Comparison of ENCODE assay signal across 1 cellular context in the genomic region with DNA sequence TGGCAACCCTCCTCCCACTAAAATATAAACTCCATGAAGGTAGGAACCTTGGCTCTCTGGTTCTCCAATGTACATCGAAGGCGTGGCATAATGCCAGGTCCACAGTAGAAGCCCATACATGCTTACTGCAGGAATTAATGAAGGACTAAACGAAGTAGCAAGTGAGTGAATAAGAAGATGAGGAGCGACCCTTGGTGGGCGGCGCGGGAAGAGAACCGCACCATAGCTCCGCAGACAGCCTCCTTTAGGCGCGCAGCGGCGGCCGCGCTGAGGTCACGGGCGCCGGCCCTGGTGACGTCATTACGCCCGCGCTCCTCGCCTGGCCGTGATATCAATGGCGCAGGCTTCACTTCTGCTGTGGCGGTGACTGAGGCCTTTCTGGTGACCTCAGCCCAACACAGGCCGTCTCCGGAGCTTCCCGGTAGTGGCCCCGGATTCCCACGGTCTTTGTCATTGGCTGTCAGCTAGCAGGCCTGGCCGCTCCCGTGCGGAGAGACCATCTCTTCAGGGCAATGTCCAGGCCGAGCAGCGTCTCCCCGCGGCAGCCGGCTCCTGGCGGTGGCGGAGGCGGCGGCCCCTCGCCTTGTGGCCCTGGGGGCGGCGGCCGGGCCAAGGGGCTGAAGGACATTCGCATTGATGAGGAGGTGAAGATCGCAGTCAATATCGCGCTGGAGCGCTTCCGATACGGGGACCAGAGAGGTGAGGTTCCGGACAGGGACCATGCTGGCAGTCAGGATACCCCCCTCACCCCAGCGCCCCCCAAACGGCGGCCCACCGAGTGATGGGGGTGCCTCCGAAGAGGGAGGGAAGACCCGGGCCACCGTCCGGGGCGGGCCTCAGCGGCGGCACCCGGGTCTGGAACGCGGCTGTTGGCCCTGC.
TF ChIP-seq lines count a peak whose summit lies in the region.

YTHDC2 (plus strand) TSS at position 311 of the 879 bp plus-strand sequence; CDS start at position 513, 202 bp downstream.

TF ChIP-seq in K562, 482 proteins besides CTCF, POLR2A, EP300 and RAD21 (continued from another document and continues in another):
- TF ChIP-seq, protein P1, sequence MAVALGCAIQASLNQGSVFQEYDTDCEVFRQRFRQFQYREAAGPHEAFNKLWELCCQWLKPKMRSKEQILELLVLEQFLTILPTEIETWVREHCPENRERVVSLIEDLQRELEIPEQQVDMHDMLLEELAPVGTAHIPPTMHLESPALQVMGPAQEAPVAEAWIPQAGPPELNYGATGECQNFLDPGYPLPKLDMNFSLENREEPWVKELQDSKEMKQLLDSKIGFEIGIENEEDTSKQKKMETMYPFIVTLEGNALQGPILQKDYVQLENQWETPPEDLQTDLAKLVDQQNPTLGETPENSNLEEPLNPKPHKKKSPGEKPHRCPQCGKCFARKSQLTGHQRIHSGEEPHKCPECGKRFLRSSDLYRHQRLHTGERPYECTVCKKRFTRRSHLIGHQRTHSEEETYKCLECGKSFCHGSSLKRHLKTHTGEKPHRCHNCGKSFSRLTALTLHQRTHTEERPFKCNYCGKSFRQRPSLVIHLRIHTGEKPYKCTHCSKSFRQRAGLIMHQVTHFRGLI (CRISPR knock-in tag; IDR thresholded peaks at IDR 0.05): no peak
- TF ChIP-seq CHCHD3 (CRISPR knock-in tag; IDR thresholded peaks at IDR 0.05) (no peak), GTF2F1 (IDR thresholded peaks at IDR 0.05; ENCODE audit: low read depth, low read length) (0 out of 2 replicates have a peak, but pooled peaks have one; percentile 40), ADNP (tag; IDR thresholded peaks at IDR 0.05) (peak; percentile 82), DACH1 (IDR thresholded peaks at IDR 0.05; ENCODE audit: partially characterized antibody) (peak; percentile 21), KLF1 (tag; IDR thresholded peaks at IDR 0.05) (no peak), GATAD2B (IDR thresholded peaks at IDR 0.05; ENCODE audit: borderline replicate concordance) (no peak), CLOCK (CRISPR knock-in tag; IDR thresholded peaks at IDR 0.05; ENCODE audit: borderline replicate concordance) (no peak), BRD4 (IDR thresholded peaks at IDR 0.05) (no peak), PML (IDR thresholded peaks at IDR 0.05; ENCODE audit: low read length) (peak; percentile 81), MAFG (tag; conservative IDR thresholded peaks at IDR 0.05) (no peak), RFX5 (IDR thresholded peaks at IDR 0.05; ENCODE audit: low read depth, low read length) (no peak), YY1 (IDR thresholded peaks at IDR 0.05; ENCODE audit: borderline replicate concordance in 1 of 3, control insufficient read depth in 1 of 3, extremely low read depth in 1 of 3, insufficient read depth in 3 of 3, insufficient read length in 1 of 3, insufficient replicate concordance in 2 of 3, low read depth in 1 of 3, low read length in 2 of 3) (peak; percentile 69 to 93 (median 88)), ZNF780A (CRISPR knock-in tag; IDR thresholded peaks at IDR 0.05) (no peak), POLR2G (IDR thresholded peaks at IDR 0.05; ENCODE audit: low read depth, low read length) (peak; percentile 92), ETV6 (IDR thresholded peaks at IDR 0.05; ENCODE audit: borderline replicate concordance in 1 of 2, low read depth in 2 of 2, low read length in 1 of 2) (no peak), ETV6 (CRISPR knock-in tag; IDR thresholded peaks at IDR 0.05; ENCODE audit: borderline replicate concordance) (no peak), POLR2H (tag; IDR thresholded peaks at IDR 0.05; ENCODE audit: low read depth) (peak; percentile 39; the same call in 1 of the 2 replicates), TBP (optimal IDR thresholded peaks at IDR 0.05; ENCODE audit: low read depth, low read length) (peak; percentile 78), HLTF (IDR thresholded peaks at IDR 0.05) (no peak), EHMT2 (IDR thresholded peaks at IDR 0.05) (peak; percentile 48; the same call in 1 of the 2 replicates), ZNF408 (CRISPR knock-in tag; IDR thresholded peaks at IDR 0.05; ENCODE audit: low read depth) (no peak), JUNB (CRISPR knock-in tag; conservative IDR thresholded peaks at IDR 0.05) (peak; percentile 97), NCOA6 (IDR thresholded peaks at IDR 0.05) (peak; percentile 92), ZBTB7A (IDR thresholded peaks at IDR 0.05; ENCODE audit: borderline replicate concordance, control insufficient read depth, low read depth, low read length) (peak; percentile 57; the same call in 1 of the 2 replicates), NFRKB (IDR thresholded peaks at IDR 0.05; ENCODE audit: low read depth) (0 out of 2 replicates have a peak, but pooled peaks have one; percentile 37), MXI1 (IDR thresholded peaks at IDR 0.05; ENCODE audit: low read depth, low read length) (no peak), CTBP1 (IDR thresholded peaks at IDR 0.05; ENCODE audit: borderline replicate concordance) (peak; percentile 66; the same call in 1 of the 2 replicates), XRCC3 (IDR thresholded peaks at IDR 0.05) (no peak), CHD4 (IDR thresholded peaks at IDR 0.05; ENCODE audit: insufficient read depth, insufficient replicate concordance, low read depth, low read length, poor library complexity, severe bottlenecking) (no peak)
- TF ChIP-seq, protein P2, sequence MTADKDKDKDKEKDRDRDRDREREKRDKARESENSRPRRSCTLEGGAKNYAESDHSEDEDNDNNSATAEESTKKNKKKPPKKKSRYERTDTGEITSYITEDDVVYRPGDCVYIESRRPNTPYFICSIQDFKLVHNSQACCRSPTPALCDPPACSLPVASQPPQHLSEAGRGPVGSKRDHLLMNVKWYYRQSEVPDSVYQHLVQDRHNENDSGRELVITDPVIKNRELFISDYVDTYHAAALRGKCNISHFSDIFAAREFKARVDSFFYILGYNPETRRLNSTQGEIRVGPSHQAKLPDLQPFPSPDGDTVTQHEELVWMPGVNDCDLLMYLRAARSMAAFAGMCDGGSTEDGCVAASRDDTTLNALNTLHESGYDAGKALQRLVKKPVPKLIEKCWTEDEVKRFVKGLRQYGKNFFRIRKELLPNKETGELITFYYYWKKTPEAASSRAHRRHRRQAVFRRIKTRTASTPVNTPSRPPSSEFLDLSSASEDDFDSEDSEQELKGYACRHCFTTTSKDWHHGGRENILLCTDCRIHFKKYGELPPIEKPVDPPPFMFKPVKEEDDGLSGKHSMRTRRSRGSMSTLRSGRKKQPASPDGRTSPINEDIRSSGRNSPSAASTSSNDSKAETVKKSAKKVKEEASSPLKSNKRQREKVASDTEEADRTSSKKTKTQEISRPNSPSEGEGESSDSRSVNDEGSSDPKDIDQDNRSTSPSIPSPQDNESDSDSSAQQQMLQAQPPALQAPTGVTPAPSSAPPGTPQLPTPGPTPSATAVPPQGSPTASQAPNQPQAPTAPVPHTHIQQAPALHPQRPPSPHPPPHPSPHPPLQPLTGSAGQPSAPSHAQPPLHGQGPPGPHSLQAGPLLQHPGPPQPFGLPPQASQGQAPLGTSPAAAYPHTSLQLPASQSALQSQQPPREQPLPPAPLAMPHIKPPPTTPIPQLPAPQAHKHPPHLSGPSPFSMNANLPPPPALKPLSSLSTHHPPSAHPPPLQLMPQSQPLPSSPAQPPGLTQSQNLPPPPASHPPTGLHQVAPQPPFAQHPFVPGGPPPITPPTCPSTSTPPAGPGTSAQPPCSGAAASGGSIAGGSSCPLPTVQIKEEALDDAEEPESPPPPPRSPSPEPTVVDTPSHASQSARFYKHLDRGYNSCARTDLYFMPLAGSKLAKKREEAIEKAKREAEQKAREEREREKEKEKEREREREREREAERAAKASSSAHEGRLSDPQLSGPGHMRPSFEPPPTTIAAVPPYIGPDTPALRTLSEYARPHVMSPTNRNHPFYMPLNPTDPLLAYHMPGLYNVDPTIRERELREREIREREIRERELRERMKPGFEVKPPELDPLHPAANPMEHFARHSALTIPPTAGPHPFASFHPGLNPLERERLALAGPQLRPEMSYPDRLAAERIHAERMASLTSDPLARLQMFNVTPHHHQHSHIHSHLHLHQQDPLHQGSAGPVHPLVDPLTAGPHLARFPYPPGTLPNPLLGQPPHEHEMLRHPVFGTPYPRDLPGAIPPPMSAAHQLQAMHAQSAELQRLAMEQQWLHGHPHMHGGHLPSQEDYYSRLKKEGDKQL (CRISPR knock-in tag; IDR thresholded peaks at IDR 0.05; ENCODE audit: borderline replicate concordance): no peak
- TF ChIP-seq, protein P3, sequence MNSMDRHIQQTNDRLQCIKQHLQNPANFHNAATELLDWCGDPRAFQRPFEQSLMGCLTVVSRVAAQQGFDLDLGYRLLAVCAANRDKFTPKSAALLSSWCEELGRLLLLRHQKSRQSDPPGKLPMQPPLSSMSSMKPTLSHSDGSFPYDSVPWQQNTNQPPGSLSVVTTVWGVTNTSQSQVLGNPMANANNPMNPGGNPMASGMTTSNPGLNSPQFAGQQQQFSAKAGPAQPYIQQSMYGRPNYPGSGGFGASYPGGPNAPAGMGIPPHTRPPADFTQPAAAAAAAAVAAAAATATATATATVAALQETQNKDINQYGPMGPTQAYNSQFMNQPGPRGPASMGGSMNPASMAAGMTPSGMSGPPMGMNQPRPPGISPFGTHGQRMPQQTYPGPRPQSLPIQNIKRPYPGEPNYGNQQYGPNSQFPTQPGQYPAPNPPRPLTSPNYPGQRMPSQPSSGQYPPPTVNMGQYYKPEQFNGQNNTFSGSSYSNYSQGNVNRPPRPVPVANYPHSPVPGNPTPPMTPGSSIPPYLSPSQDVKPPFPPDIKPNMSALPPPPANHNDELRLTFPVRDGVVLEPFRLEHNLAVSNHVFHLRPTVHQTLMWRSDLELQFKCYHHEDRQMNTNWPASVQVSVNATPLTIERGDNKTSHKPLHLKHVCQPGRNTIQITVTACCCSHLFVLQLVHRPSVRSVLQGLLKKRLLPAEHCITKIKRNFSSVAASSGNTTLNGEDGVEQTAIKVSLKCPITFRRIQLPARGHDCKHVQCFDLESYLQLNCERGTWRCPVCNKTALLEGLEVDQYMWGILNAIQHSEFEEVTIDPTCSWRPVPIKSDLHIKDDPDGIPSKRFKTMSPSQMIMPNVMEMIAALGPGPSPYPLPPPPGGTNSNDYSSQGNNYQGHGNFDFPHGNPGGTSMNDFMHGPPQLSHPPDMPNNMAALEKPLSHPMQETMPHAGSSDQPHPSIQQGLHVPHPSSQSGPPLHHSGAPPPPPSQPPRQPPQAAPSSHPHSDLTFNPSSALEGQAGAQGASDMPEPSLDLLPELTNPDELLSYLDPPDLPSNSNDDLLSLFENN (IDR thresholded peaks at IDR 0.05; ENCODE audit: low read depth in 2 of 2, low read length in 2 of 2): no peak
- TF ChIP-seq, protein P4, sequence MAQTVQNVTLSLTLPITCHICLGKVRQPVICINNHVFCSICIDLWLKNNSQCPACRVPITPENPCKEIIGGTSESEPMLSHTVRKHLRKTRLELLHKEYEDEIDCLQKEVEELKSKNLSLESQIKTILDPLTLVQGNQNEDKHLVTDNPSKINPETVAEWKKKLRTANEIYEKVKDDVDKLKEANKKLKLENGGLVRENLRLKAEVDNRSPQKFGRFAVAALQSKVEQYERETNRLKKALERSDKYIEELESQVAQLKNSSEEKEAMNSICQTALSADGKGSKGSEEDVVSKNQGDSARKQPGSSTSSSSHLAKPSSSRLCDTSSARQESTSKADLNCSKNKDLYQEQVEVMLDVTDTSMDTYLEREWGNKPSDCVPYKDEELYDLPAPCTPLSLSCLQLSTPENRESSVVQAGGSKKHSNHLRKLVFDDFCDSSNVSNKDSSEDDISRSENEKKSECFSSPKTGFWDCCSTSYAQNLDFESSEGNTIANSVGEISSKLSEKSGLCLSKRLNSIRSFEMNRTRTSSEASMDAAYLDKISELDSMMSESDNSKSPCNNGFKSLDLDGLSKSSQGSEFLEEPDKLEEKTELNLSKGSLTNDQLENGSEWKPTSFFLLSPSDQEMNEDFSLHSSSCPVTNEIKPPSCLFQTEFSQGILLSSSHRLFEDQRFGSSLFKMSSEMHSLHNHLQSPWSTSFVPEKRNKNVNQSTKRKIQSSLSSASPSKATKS (CRISPR knock-in tag; IDR thresholded peaks at IDR 0.05): no peak
- TF ChIP-seq, protein P5, sequence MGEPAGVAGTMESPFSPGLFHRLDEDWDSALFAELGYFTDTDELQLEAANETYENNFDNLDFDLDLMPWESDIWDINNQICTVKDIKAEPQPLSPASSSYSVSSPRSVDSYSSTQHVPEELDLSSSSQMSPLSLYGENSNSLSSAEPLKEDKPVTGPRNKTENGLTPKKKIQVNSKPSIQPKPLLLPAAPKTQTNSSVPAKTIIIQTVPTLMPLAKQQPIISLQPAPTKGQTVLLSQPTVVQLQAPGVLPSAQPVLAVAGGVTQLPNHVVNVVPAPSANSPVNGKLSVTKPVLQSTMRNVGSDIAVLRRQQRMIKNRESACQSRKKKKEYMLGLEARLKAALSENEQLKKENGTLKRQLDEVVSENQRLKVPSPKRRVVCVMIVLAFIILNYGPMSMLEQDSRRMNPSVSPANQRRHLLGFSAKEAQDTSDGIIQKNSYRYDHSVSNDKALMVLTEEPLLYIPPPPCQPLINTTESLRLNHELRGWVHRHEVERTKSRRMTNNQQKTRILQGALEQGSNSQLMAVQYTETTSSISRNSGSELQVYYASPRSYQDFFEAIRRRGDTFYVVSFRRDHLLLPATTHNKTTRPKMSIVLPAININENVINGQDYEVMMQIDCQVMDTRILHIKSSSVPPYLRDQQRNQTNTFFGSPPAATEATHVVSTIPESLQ (CRISPR knock-in tag; IDR thresholded peaks at IDR 0.05): 0 out of 2 replicates have a peak, but pooled peaks have one; percentile 58
- TF ChIP-seq, protein P6, sequence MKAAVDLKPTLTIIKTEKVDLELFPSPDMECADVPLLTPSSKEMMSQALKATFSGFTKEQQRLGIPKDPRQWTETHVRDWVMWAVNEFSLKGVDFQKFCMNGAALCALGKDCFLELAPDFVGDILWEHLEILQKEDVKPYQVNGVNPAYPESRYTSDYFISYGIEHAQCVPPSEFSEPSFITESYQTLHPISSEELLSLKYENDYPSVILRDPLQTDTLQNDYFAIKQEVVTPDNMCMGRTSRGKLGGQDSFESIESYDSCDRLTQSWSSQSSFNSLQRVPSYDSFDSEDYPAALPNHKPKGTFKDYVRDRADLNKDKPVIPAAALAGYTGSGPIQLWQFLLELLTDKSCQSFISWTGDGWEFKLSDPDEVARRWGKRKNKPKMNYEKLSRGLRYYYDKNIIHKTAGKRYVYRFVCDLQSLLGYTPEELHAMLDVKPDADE (conservative IDR thresholded peaks at IDR 0.05; ENCODE audit: control insufficient read depth, low read depth, low read length): no peak
